ENCODE assay signal across 8 cellular contexts in the genomic region with DNA sequence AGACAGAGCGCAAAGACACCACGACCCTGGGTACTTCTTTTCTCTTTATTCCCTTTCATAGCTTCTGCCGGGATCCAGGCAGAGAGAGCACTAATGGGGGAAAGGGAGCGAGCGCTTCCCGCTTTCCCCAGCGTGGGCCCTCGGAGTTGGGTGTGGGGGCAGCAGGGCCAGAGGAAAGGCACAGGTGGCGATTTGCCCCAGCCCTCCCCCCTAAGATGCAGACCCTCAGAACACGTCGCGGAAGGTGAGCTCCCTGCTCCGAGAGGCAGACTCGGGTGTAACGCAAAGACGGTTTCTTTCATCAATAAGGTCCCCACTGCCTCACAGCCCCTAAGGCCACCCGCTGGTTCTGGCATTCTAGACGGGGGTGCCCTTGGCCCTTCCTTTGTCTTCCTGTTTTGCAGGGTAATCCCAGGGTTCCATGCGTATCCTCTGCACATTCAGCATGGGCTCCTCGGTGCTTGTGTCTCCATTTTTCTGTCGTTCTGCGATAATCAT. TPM values are rescaled to one million over a fixed set of nuclear protein-coding genes. Genes with fewer than 3 reads are reported as not detected.
DNase-seq lines count a peak whose midpoint lies in the region; ATAC-seq and TF ChIP-seq lines count a peak whose summit lies in the region.

No MANE protein-coding gene starts in this region.

- no peaks in the 10 kb centered on the region for H3K27me3 ChIP-seq in OCI-LY3 (ENCODE audit: low read depth, low read length)

- no peaks in the 10 kb centered on the region for H4K20me1 ChIP-seq in OCI-LY3 (ENCODE audit: insufficient read depth, low read length)

- peaks cover 7% of the 10 kb centered on the region for H3K36me3 ChIP-seq in OCI-LY3 (replicated peaks; ENCODE audit: low read depth, low read length)

- no peaks in the 10 kb centered on the region for H3K9me3 Mint-ChIP-seq in progenitor cell of endocrine pancreas (ENCODE audit: low read depth)

- peak overlapping the region; percentile 98 for H3K27ac Mint-ChIP-seq in progenitor cell of endocrine pancreas

- peak overlapping the region; percentile 95 for H3K4me2 ChIP-seq in OCI-LY3 (ENCODE audit: low read length)

- peaks cover 35% of the 10 kb centered on the region for H3K79me2 ChIP-seq in OCI-LY3 (ENCODE audit: low read length)

- peak overlapping the region; percentile 82 for H3K27ac ChIP-seq in OCI-LY3 (ENCODE audit: low read length)
- H3K27ac ChIP-seq in epithelial cell of prostate = peak overlapping the region; percentile 88

- no peak overlapping the region for H2AFZ ChIP-seq in OCI-LY3 (ENCODE audit: low read depth, low read length)

- no peaks in the 10 kb centered on the region for H3K9me3 ChIP-seq in OCI-LY3 (ENCODE audit: insufficient read depth, low read length)

- peak overlapping the region; percentile 81 for H3K4me3 ChIP-seq in GM08714 (ENCODE audit: low read length)
- peak overlapping the region; percentile 99 for H3K4me3 ChIP-seq in OCI-LY3 (ENCODE audit: low read length)

- ATAC-seq in HG02840 (IDR thresholded peaks at IDR 0.05; ENCODE audit: low FRiP score, unreplicated experiment) = no peak

- H3K27me3 Mint-ChIP-seq in progenitor cell of endocrine pancreas = no peaks in the 10 kb centered on the region

- no peak for DNase-seq in epithelial cell of prostate (ENCODE audit: low read depth, low spot score)
- DNase-seq in progenitor cell of endocrine pancreas (ENCODE audit: low spot score, unreplicated experiment) = no peak
- no peak for DNase-seq in NCI-H1417 treated with DMSO at 0.1 percent for 48 hours (lab: John Stamatoyannopoulos, UW)
- DNase-seq in anterior cingulate cortex (lab: John Stamatoyannopoulos, UW) = no peak
- DNase-seq in NCI-H446 (lab: John Stamatoyannopoulos, UW) = no peak

- H3K4me3 Mint-ChIP-seq in progenitor cell of endocrine pancreas (ENCODE audit: low read depth) = peak overlapping the region; percentile 94

- peaks cover 9% of the 10 kb centered on the region for H3K4me1 Mint-ChIP-seq in progenitor cell of endocrine pancreas (ENCODE audit: low read depth)

- H3K4me1 ChIP-seq in OCI-LY3 (ENCODE audit: low read length) = peaks cover 12% of the 10 kb centered on the region

- H3K9ac ChIP-seq in OCI-LY3 (ENCODE audit: low read length) = peak overlapping the region; percentile 97

- H3K36me3 Mint-ChIP-seq in progenitor cell of endocrine pancreas (ENCODE audit: insufficient read depth) = peaks cover 6% of the 10 kb centered on the region

- no peak for TF ChIP-seq CTCF in OCI-LY3 (IDR thresholded peaks at IDR 0.05; ENCODE audit: low read depth, low read length)
- TF ChIP-seq CTCF in progenitor cell of endocrine pancreas (IDR thresholded peaks at IDR 0.05; ENCODE audit: unreplicated experiment) = no peak

RNA-seq across cellular contexts. Expression of a gene that starts 0.6 kb away (rescaled TPM):
- total RNA-seq in progenitor cell of endocrine pancreas = 34.4 and 35.3 TPM in 2 replicates

RNA-seq across cellular contexts. Expression of a gene that starts 0.7 kb away (rescaled TPM):
- total RNA-seq in progenitor cell of endocrine pancreas = 50.6 and 53.4 TPM in 2 replicates

RNA-seq across cellular contexts. Expression of a gene that starts 1.0 kb away (rescaled TPM):
- 77.2 and 84.6 TPM in 2 replicates for total RNA-seq in progenitor cell of endocrine pancreas

RNA-seq across cellular contexts. Expression of a gene that starts 10.5 kb away (rescaled TPM):
- total RNA-seq in progenitor cell of endocrine pancreas = 47.8 and 50.2 TPM in 2 replicates

RNA-seq across cellular contexts. Expression of a gene that starts 10.8 kb away (rescaled TPM):
- 59.9 and 65.4 TPM in 2 replicates for total RNA-seq in progenitor cell of endocrine pancreas
